In the genomic region with DNA sequence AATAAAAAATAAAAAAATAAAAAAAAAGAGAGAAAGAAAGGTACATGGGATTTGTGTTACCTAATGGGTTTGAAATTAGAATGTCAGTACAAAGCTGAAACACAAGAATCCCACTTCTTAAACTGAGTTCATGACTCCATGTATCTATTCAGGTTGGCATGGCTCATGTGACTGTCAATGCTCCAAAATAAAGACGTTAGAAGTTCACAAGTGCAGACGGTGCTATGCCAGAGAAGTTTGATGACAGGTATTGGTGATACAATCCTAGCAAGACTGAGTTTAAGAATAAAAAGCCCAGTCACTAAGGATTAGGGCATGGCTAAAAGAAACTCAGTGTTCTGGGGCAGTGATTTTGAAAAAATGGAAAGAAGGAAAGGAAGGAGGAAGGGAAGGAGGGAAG, we compare ENCODE assay signal across 27 cellular contexts.
"Had no signal": no experiment of that assay in that cellular context is flagged by ENCODE, and none has a peak within 500 bp of the region (broad histone marks: within the 10 kb centered on the region; RNA-seq: fewer than 3 reads in every experiment).

No MANE protein-coding gene starts in this region.

- H3K4me1 Mint-ChIP-seq: naive B cell; stimulated activated naive CD8-positive, alpha-beta T cell treated with anti-CD3 and anti-CD28 coated beads, Interleukin-15, amount 100 ng/mL, for 72 hours had no signal

- H3K4me3 Mint-ChIP-seq: mesothelial cell of epicardium; natural killer cell treated with Interleukin-12 subunit alpha and Interleukin-12 subunit beta and Interleukin-15 and Interleukin-18, amount 100 ng/mL, for 72 hours; neural crest cell; stimulated activated naive CD8-positive, alpha-beta T cell treated with anti-CD3 and anti-CD28 coated beads, Interleukin-15, amount 100 ng/mL, for 72 hours had no signal

- H3K27ac ChIP-seq: dorsolateral prefrontal cortex, neutrophil, pancreas, suprapubic skin, transverse colon, upper lobe of right lung, uterus had no signal

- H3K27me3 Mint-ChIP-seq: naive B cell; natural killer cell treated with Interleukin-12 subunit alpha and Interleukin-12 subunit beta and Interleukin-15 and Interleukin-18, amount 100 ng/mL, for 72 hours; stimulated activated naive CD8-positive, alpha-beta T cell treated with anti-CD3 and anti-CD28 coated beads, Interleukin-15, amount 100 ng/mL, for 72 hours had no signal

- H3K27me3 ChIP-seq: neutrophil, pancreas, suprapubic skin, transverse colon, upper lobe of right lung, uterus had no signal

- H3K36me3 ChIP-seq: neutrophil, pancreas, suprapubic skin, transverse colon, upper lobe of right lung, uterus had no signal

- DNase-seq: cerebellar nuclear complex; dorsolateral prefrontal cortex; effector CD4-positive, alpha-beta T cell; head of caudate nucleus; hippocampal formation; left colon; mesenchymal stem cell; mucosa of descending colon; naive B cell; pancreas; small intestine; stimulated activated CD4-positive, alpha-beta T cell treated with anti-CD3 and anti-CD28 coated beads, Interleukin-15, amount 100 ng/mL, for 24 hours; stimulated activated CD4-positive, alpha-beta T cell treated with anti-CD3 and anti-CD28 coated beads, Interleukin-2, amount 100 ng/mL, for 48 hours; stimulated activated naive CD4-positive, alpha-beta T cell; stimulated activated naive CD8-positive, alpha-beta T cell treated with anti-CD3 and anti-CD28 coated beads, Interleukin-15, amount 100 ng/mL, for 72 hours; transverse colon; upper lobe of right lung; uterus had no signal

- H3K9me3 ChIP-seq: mucosa of descending colon, neutrophil, pancreas, suprapubic skin, transverse colon, upper lobe of right lung, uterus had no signal

- H3K36me3 Mint-ChIP-seq: mesothelial cell of epicardium; naive B cell; natural killer cell treated with Interleukin-12 subunit alpha and Interleukin-12 subunit beta and Interleukin-15 and Interleukin-18, amount 100 ng/mL, for 72 hours had no signal

- ATAC-seq: left colon; mucosa of descending colon; natural killer cell treated with Interleukin-12 subunit alpha and Interleukin-12 subunit beta and Interleukin-15 and Interleukin-18, amount 100 ng/mL, for 72 hours; pancreas; stimulated activated naive CD8-positive, alpha-beta T cell treated with anti-CD3 and anti-CD28 coated beads, Interleukin-15, amount 100 ng/mL, for 72 hours; upper lobe of right lung had no signal

- H3K4me3 ChIP-seq: dorsolateral prefrontal cortex, lung, mucosa of descending colon, pancreas, suprapubic skin, transverse colon, upper lobe of right lung, uterus had no signal

- H3K4me1 ChIP-seq: pancreas, suprapubic skin, transverse colon, upper lobe of right lung, uterus had no signal

- H3K9me3 Mint-ChIP-seq: mesothelial cell of epicardium; naive B cell; stimulated activated naive CD8-positive, alpha-beta T cell treated with anti-CD3 and anti-CD28 coated beads, Interleukin-15, amount 100 ng/mL, for 72 hours had no signal

- FAIRE-seq: colon, frontal cortex, islet of Langerhans, pancreas, small intestine had no signal

- H3K27ac Mint-ChIP-seq: mesothelial cell of epicardium; naive B cell; natural killer cell treated with Interleukin-12 subunit alpha and Interleukin-12 subunit beta and Interleukin-15 and Interleukin-18, amount 100 ng/mL, for 72 hours had no signal
